ENCODE assay signal across 1 cellular context in the genomic region with DNA sequence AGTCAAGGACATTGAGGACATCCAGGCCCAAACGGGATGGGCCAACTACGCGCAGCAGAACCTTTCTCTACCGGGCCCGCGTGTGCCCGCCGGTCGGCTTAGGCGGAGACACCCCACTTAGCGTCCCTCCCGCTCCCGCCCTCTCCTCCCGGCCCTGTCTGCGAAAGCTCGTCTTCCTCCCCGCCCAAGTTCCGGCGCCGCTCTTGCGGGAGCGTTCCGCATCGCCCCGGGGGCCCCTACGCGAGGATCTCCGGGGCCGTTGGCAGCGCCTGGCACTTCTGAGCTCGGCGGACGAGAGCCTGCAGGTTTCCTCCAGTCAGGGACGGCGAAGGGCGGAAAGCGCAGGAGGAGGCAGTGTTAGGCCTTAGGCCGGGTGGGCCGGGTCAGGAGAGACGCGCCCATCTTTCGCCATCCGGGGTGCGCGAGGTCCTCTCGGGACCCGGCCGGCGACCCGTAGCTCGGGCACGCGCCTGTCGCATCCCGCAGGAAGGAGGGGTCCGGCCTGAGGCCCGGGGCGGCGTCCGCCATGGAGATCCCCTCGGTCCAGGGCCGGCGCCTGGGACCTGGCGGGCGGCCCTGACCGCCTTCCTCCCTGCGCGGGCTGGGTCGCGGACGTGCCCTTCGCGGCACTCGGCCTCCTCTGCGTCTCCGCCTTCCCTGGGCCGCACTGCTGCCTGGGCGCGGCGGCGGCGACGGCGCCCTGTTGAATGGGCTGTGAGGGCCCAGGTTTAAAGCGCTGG.
A peak's percentile ranks its signal among the peaks of the same experiment; 100 is the strongest.
TF ChIP-seq lines count a peak whose summit lies in the region.

FEM1B (plus strand) TSS at position 141 of the 740 bp plus-strand sequence. CDS start 673 bp downstream, outside the sequence.

TF ChIP-seq in K562, 482 proteins besides CTCF, POLR2A, EP300 and RAD21 (continued from another document and continues in another):
- peak; percentile 78; the same call in 1 of the 2 replicates for TF ChIP-seq ZBTB9 (CRISPR knock-in tag; IDR thresholded peaks at IDR 0.05)
- TF ChIP-seq PHB (CRISPR knock-in tag; IDR thresholded peaks at IDR 0.05) = 0 out of 2 replicates have a peak, but pooled peaks have one; percentile 35
- TF ChIP-seq ZNF551 (CRISPR knock-in tag; IDR thresholded peaks at IDR 0.05) = no peak
- TF ChIP-seq THRAP3 (IDR thresholded peaks at IDR 0.05; ENCODE audit: borderline replicate concordance) = peak; percentile 76; the same call in 1 of the 2 replicates
- no peak for TF ChIP-seq KDM2B (CRISPR knock-in tag; IDR thresholded peaks at IDR 0.05)
- TF ChIP-seq ZNF354B (CRISPR knock-in tag; IDR thresholded peaks at IDR 0.05) = no peak
- TF ChIP-seq, protein P1, sequence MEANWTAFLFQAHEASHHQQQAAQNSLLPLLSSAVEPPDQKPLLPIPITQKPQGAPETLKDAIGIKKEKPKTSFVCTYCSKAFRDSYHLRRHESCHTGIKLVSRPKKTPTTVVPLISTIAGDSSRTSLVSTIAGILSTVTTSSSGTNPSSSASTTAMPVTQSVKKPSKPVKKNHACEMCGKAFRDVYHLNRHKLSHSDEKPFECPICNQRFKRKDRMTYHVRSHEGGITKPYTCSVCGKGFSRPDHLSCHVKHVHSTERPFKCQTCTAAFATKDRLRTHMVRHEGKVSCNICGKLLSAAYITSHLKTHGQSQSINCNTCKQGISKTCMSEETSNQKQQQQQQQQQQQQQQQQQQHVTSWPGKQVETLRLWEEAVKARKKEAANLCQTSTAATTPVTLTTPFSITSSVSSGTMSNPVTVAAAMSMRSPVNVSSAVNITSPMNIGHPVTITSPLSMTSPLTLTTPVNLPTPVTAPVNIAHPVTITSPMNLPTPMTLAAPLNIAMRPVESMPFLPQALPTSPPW (CRISPR knock-in tag; IDR thresholded peaks at IDR 0.05) = peak; percentile 89
- TF ChIP-seq, protein P2, sequence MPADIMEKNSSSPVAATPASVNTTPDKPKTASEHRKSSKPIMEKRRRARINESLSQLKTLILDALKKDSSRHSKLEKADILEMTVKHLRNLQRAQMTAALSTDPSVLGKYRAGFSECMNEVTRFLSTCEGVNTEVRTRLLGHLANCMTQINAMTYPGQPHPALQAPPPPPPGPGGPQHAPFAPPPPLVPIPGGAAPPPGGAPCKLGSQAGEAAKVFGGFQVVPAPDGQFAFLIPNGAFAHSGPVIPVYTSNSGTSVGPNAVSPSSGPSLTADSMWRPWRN (IDR thresholded peaks at IDR 0.05; ENCODE audit: low read depth) = peak; percentile 60; the same call in 1 of the 2 replicates
- no peak for TF ChIP-seq HSF4 (CRISPR knock-in tag; IDR thresholded peaks at IDR 0.05; ENCODE audit: borderline replicate concordance)
- peak; percentile 94 to 96 for TF ChIP-seq MAZ (CRISPR knock-in tag; conservative IDR thresholded peaks at IDR 0.05 in 1 of 2, IDR thresholded peaks at IDR 0.05 in 1 of 2)
- no peak for TF ChIP-seq MAFK (IDR thresholded peaks at IDR 0.05; ENCODE audit: low read length)
- TF ChIP-seq GTF2B (IDR thresholded peaks at IDR 0.05; ENCODE audit: extremely low read depth, insufficient read length) = no peak
- TF ChIP-seq MTA3 (IDR thresholded peaks at IDR 0.05; ENCODE audit: borderline replicate concordance) = peak; percentile 98
- no peak for TF ChIP-seq CBFA2T3 (IDR thresholded peaks at IDR 0.05)
- no peak for TF ChIP-seq PHF21A (IDR thresholded peaks at IDR 0.05; ENCODE audit: borderline replicate concordance, low read depth)
- TF ChIP-seq HCFC1 (IDR thresholded peaks at IDR 0.05; ENCODE audit: low read depth, low read length) = peak; percentile 70
- TF ChIP-seq MEIS2 (IDR thresholded peaks at IDR 0.05; ENCODE audit: partially characterized antibody) = no peak
- TF ChIP-seq, protein P3, sequence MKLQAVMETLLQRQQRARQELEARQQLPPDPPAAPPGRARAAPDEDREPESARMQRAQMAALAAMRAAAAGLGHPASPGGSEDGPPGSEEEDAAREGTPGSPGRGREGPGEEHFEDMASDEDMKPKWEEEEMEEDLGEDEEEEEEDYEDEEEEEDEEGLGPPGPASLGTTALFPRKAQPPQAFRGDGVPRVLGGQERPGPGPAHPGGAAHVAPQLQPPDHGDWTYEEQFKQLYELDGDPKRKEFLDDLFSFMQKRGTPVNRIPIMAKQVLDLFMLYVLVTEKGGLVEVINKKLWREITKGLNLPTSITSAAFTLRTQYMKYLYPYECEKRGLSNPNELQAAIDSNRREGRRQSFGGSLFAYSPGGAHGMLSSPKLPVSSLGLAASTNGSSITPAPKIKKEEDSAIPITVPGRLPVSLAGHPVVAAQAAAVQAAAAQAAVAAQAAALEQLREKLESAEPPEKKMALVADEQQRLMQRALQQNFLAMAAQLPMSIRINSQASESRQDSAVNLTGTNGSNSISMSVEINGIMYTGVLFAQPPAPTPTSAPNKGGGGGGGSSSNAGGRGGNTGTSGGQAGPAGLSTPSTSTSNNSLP (IDR thresholded peaks at IDR 0.05; ENCODE audit: borderline replicate concordance, low read depth, low read length) = no peak
- no peak for TF ChIP-seq ZKSCAN3 (CRISPR knock-in tag; IDR thresholded peaks at IDR 0.05)
- no peak for TF ChIP-seq EGR1 (conservative IDR thresholded peaks at IDR 0.05)
- TF ChIP-seq, protein P4, sequence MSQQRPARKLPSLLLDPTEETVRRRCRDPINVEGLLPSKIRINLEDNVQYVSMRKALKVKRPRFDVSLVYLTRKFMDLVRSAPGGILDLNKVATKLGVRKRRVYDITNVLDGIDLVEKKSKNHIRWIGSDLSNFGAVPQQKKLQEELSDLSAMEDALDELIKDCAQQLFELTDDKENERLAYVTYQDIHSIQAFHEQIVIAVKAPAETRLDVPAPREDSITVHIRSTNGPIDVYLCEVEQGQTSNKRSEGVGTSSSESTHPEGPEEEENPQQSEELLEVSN (IDR thresholded peaks at IDR 0.05; ENCODE audit: borderline replicate concordance in 1 of 2, extremely low read depth in 1 of 2, insufficient read depth in 1 of 2, insufficient read length in 1 of 2, low read depth in 1 of 2, low read length in 1 of 2, poor library complexity in 1 of 2, severe bottlenecking in 1 of 2) = peak; percentile 34 to 59
- TF ChIP-seq KDM4B (IDR thresholded peaks at IDR 0.05; ENCODE audit: borderline replicate concordance in 2 of 2, low read depth in 1 of 2) = no peak
- TF ChIP-seq ZBTB26 (CRISPR knock-in tag; IDR thresholded peaks at IDR 0.05) = peak; percentile 65; the same call in 1 of the 2 replicates
- no peak for TF ChIP-seq ZNF134 (CRISPR knock-in tag; conservative IDR thresholded peaks at IDR 0.05)
- no peak for TF ChIP-seq MTA2 (IDR thresholded peaks at IDR 0.05; ENCODE audit: low read depth)
- no peak for TF ChIP-seq ZNF253 (CRISPR knock-in tag; conservative IDR thresholded peaks at IDR 0.05)
- no peak for TF ChIP-seq ZNF23 (CRISPR knock-in tag; IDR thresholded peaks at IDR 0.05)
- no peak for TF ChIP-seq ETS2 (tag; IDR thresholded peaks at IDR 0.05; ENCODE audit: borderline replicate concordance, poor library complexity, severe bottlenecking)
- TF ChIP-seq CAMTA2 (CRISPR knock-in tag; conservative IDR thresholded peaks at IDR 0.05) = no peak
- TF ChIP-seq MXI1 (IDR thresholded peaks at IDR 0.05; ENCODE audit: low read depth, low read length) = no peak
- no peak for TF ChIP-seq SMARCB1 (IDR thresholded peaks at IDR 0.05; ENCODE audit: insufficient read length, low read depth)
- TF ChIP-seq MLLT1 (IDR thresholded peaks at IDR 0.05) = no peak
- TF ChIP-seq GABPB2 (CRISPR knock-in tag; conservative IDR thresholded peaks at IDR 0.05) = no peak
- TF ChIP-seq CLOCK (CRISPR knock-in tag; IDR thresholded peaks at IDR 0.05; ENCODE audit: borderline replicate concordance) = no peak
- no peak for TF ChIP-seq HDGF (IDR thresholded peaks at IDR 0.05)
- peak; percentile 76; the same call in 1 of the 2 replicates for TF ChIP-seq ARID4B (CRISPR knock-in tag; IDR thresholded peaks at IDR 0.05)
- TF ChIP-seq CHCHD3 (CRISPR knock-in tag; IDR thresholded peaks at IDR 0.05) = no peak
- peak; percentile 53; the same call in 1 of the 2 replicates for TF ChIP-seq ZBTB12 (CRISPR knock-in tag; IDR thresholded peaks at IDR 0.05)
- no peak for TF ChIP-seq NUFIP1 (IDR thresholded peaks at IDR 0.05; ENCODE audit: partially characterized antibody)
- TF ChIP-seq MCM3 (IDR thresholded peaks at IDR 0.05) = no peak
